16 cellular contexts compared by ENCODE assay signal in the genomic region with DNA sequence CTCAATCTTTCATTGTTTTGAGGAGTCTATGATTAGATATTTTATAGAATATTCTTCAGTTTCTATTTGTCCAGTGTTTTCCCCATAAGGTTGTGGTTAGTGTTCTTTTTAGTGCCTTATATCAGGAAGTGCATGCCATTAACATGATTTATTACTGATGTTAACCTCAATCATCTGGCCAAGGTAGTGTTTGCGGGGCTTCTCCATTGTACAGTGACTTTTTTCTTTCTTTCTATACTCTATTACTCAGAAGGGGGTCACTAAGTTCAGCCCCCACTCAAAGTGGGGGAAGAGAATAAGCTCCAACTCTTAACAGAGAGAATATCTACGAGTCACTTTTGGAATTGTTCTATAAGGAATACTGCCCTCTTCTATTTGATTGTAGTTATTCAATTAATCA.
DNase-seq lines count a peak whose midpoint lies in the region; ATAC-seq and TF ChIP-seq lines count a peak whose summit lies in the region.
"Had no signal": no experiment of that assay in that cellular context is flagged by ENCODE, and none has a peak within 500 bp of the region (broad histone marks: within the 10 kb centered on the region; RNA-seq: fewer than 3 reads in every experiment).

No MANE protein-coding gene starts in this region.

- H3K18ac ChIP-seq in IMR-90 (ENCODE audit: low read depth, low read length) (no peak overlapping the region), H9 (ENCODE audit: insufficient read length, low read depth, low read length) (no peak overlapping the region)

- H2AK5ac ChIP-seq in IMR-90 (ENCODE audit: low read depth, low read length) (no peak overlapping the region), H9 (ENCODE audit: insufficient read length, low read length) (no peak overlapping the region)

- H3K27me3 ChIP-seq in BJ (ENCODE audit: control insufficient read depth, insufficient read depth, low read length) (no peaks in the 10 kb centered on the region), IMR-90 (ENCODE audit: control insufficient read depth, insufficient read depth, low read length) (no peaks in the 10 kb centered on the region), upper lobe of left lung (no peaks in the 10 kb centered on the region), uterus (no peaks in the 10 kb centered on the region), H9 (ENCODE audit: insufficient read depth, low read length) (no peaks in the 10 kb centered on the region)
- H3K27me3 ChIP-seq: esophagus squamous epithelium, vagina had no signal

- no peak overlapping the region for H3K56ac ChIP-seq in IMR-90 (ENCODE audit: extremely low read depth, insufficient read depth, low read length)
- H3K56ac ChIP-seq in H9 (ENCODE audit: insufficient read length, low read depth, low read length), result no peak overlapping the region

- H3K4ac ChIP-seq in IMR-90 (ENCODE audit: low read depth, low read length), result no peak overlapping the region
- no peak overlapping the region for H3K4ac ChIP-seq in H9 (ENCODE audit: low read depth, low read length)

- H3K79me1 ChIP-seq in IMR-90 (ENCODE audit: low read depth in 1 of 2, low read length in 2 of 2) (no peaks in the 10 kb centered on the region), H9 (ENCODE audit: insufficient read depth, low read depth, low read length, poor library complexity, severe bottlenecking) (no peaks in the 10 kb centered on the region)

- H3K4me3 ChIP-seq in BJ (ENCODE audit: low read depth, low read length) (no peak overlapping the region), IMR-90 (ENCODE audit: insufficient read depth, low read depth, low read length) (no peak overlapping the region), astrocyte of the cerebellum (ENCODE audit: low read depth, low read length) (no peak overlapping the region), upper lobe of left lung (no peak overlapping the region), uterus (no peak overlapping the region)
- H3K4me3 ChIP-seq: esophagus squamous epithelium, skin epidermis, vagina had no signal

- no peak overlapping the region for H4K5ac ChIP-seq in IMR-90 (ENCODE audit: low read depth, low read length)
- H4K5ac ChIP-seq in H9 (ENCODE audit: insufficient read length, low read depth, low read length), result no peak overlapping the region

- H4K8ac ChIP-seq in IMR-90 (ENCODE audit: low read depth in 2 of 2, low read length in 2 of 2) (no peak overlapping the region), H9 (replicated peaks; ENCODE audit: insufficient read length, low read depth, low read length) (no peak overlapping the region)

- peaks cover 16 to 20% of the 10 kb centered on the region in 2 experiments for H3K4me1 Mint-ChIP-seq in H9
- H3K4me1 Mint-ChIP-seq: activated CD4-positive, alpha-beta T cell treated with anti-CD3 and anti-CD28 coated beads, Interleukin-2, amount 10 ng/mL, durations not matched to agents 7 days and 5 days; stimulated activated naive CD8-positive, alpha-beta T cell treated with anti-CD3 and anti-CD28 coated beads, Interleukin-15, amount 100 ng/mL, for 72 hours had no signal

- peaks cover 4% of the 10 kb centered on the region for H3K4me1 ChIP-seq in IMR-90 (ENCODE audit: control insufficient read depth, insufficient read depth, low read length)
- no peaks in the 10 kb centered on the region for H3K4me1 ChIP-seq in upper lobe of left lung
- H3K4me1 ChIP-seq in uterus, result no peaks in the 10 kb centered on the region
- H3K4me1 ChIP-seq in H9 (ENCODE audit: insufficient read depth, low read length), result no peaks in the 10 kb centered on the region
- H3K4me1 ChIP-seq: esophagus squamous epithelium, vagina had no signal

- dilution Hi-C loops in IMR-90 (cut with HindIII; ENCODE audit: low sequenced_read_pairs, unreplicated experiment), result no loop called here

- TF ChIP-seq POLR2A in IMR-90 (IDR thresholded peaks at IDR 0.05; ENCODE audit: low read depth, low read length), result no peak
- TF ChIP-seq POLR2A in upper lobe of left lung (IDR thresholded peaks at IDR 0.05), result no peak
- TF ChIP-seq POLR2A in uterus (IDR thresholded peaks at IDR 0.05), result no peak

- no peaks in the 10 kb centered on the region for H3K27me3 Mint-ChIP-seq in H9 (ENCODE audit: low read depth)
- H3K27me3 Mint-ChIP-seq: activated CD4-positive, alpha-beta T cell treated with anti-CD3 and anti-CD28 coated beads, Interleukin-2, amount 10 ng/mL, durations not matched to agents 7 days and 5 days; stimulated activated naive CD8-positive, alpha-beta T cell treated with anti-CD3 and anti-CD28 coated beads, Interleukin-15, amount 100 ng/mL, for 72 hours had no signal

- DNase-seq in BJ (ENCODE audit: low read depth) (peak; percentile 19), IMR-90 (peak; percentile 65), astrocyte of the cerebellum (ENCODE audit: low read depth) (peak; percentile 69), glomerular visceral epithelial cell (ENCODE audit: extremely low spot score) (peak; percentile 65), upper lobe of left lung (no peak), uterus (no peak), H9 (no peak)
- DNase-seq: activated CD4-positive, alpha-beta T cell treated with anti-CD3 and anti-CD28 coated beads, Interleukin-2, amount 10 ng/mL, durations not matched to agents 7 days and 5 days; activated T-cell treated with anti-CD3 and anti-CD28 coated beads, Interleukin-2, amount 50 U/mL, for 48 hours; esophagus squamous epithelium; H7; SIG-M5; stimulated activated naive CD8-positive, alpha-beta T cell treated with anti-CD3 and anti-CD28 coated beads, Interleukin-15, amount 100 ng/mL, for 72 hours had no signal

- H3K23me2 ChIP-seq in H9 (ENCODE audit: insufficient read length, low read depth, low read length, poor library complexity, severe bottlenecking), result no peaks in the 10 kb centered on the region

- no peak for ATAC-seq in IMR-90 (ENCODE audit: low read depth)
- ATAC-seq in upper lobe of left lung (ENCODE audit: low FRiP score in 2 of 2), result no peak
- ATAC-seq in GM19023 (IDR thresholded peaks at IDR 0.05; ENCODE audit: unreplicated experiment), result no peak
- ATAC-seq: stimulated activated naive CD8-positive, alpha-beta T cell treated with anti-CD3 and anti-CD28 coated beads, Interleukin-15, amount 100 ng/mL, for 72 hours had no signal

- H2BK15ac ChIP-seq in IMR-90 (ENCODE audit: low read depth, low read length) (no peak overlapping the region), H9 (ENCODE audit: low read depth, low read length) (no peak overlapping the region)

- H3K36me3 Mint-ChIP-seq in H9 (ENCODE audit: insufficient read depth in 1 of 3, low read depth in 3 of 3), result peaks cover 0 to 4% (median 0%) of the 10 kb centered on the region in 3 experiments; a peak in 2 of 7 replicates

- H3K9me1 ChIP-seq in IMR-90 (ENCODE audit: insufficient read depth, low read length), result no peaks in the 10 kb centered on the region

- no TSS peak for BruUV-seq in IMR-90 (replicated peaks; lab: Mats Ljungman, UMichigan)

- H3K27ac ChIP-seq in IMR-90 (ENCODE audit: insufficient read depth, low read length) (no peak overlapping the region), upper lobe of left lung (no peak overlapping the region), uterus (no peak overlapping the region), H9 (ENCODE audit: insufficient read length, low read depth, low read length) (no peak overlapping the region)
- H3K27ac ChIP-seq: esophagus squamous epithelium, skin epidermis, vagina had no signal

- peaks cover 0 to 3% of the 10 kb centered on the region in 2 experiments; a peak in 2 of 5 replicates for H3K9me3 Mint-ChIP-seq in H9
- H3K9me3 Mint-ChIP-seq: activated CD4-positive, alpha-beta T cell treated with anti-CD3 and anti-CD28 coated beads, Interleukin-2, amount 10 ng/mL, durations not matched to agents 7 days and 5 days; stimulated activated naive CD8-positive, alpha-beta T cell treated with anti-CD3 and anti-CD28 coated beads, Interleukin-15, amount 100 ng/mL, for 72 hours had no signal

- TF ChIP-seq CTCF in BJ (IDR thresholded peaks at IDR 0.05; ENCODE audit: insufficient read depth, low read depth, low read length) (no peak), IMR-90 (conservative IDR thresholded peaks at IDR 0.05; ENCODE audit: low read depth, low read length) (no peak), astrocyte of the cerebellum (IDR thresholded peaks at IDR 0.05; ENCODE audit: low read depth, low read length, missing control alignments) (no peak), upper lobe of left lung (IDR thresholded peaks at IDR 0.05) (no peak), uterus (IDR thresholded peaks at IDR 0.05) (no peak), H9 (conservative IDR thresholded peaks at IDR 0.05) (no peak)

- H3K79me2 ChIP-seq in H9 (ENCODE audit: insufficient read depth, low read length), result no peaks in the 10 kb centered on the region

- H3K36me3 ChIP-seq in BJ (ENCODE audit: control insufficient read depth, insufficient read depth, low read length) (no peaks in the 10 kb centered on the region), IMR-90 (ENCODE audit: control insufficient read depth, insufficient read depth, low read length) (no peaks in the 10 kb centered on the region), upper lobe of left lung (no peaks in the 10 kb centered on the region), uterus (no peaks in the 10 kb centered on the region)
- H3K36me3 ChIP-seq: esophagus squamous epithelium, vagina had no signal

- intact Hi-C loops in IMR-90 (cut with micrococcal nuclease), result no loop called here
- intact Hi-C loops in uterus (cut with DNase I; ENCODE audit: low total_unique reads), result no loop called here

- no peak overlapping the region for H3T11ph ChIP-seq in H9 (ENCODE audit: low read length)

- no peak for TF ChIP-seq RAD21 in IMR-90 (IDR thresholded peaks at IDR 0.05; ENCODE audit: low read length)

- H2AK9ac ChIP-seq in IMR-90 (replicated peaks; ENCODE audit: low read depth, low read length, poor library complexity), result no peak overlapping the region

- H2AFZ ChIP-seq in IMR-90 (replicated peaks; ENCODE audit: low read length, poor library complexity) (no peak overlapping the region), H9 (ENCODE audit: low read length) (no peak overlapping the region)

- no peak overlapping the region for H2BK5ac ChIP-seq in IMR-90 (ENCODE audit: low read depth, low read length, poor library complexity, severe bottlenecking)
- H2BK5ac ChIP-seq in H9 (ENCODE audit: insufficient read length, low read length), result no peak overlapping the region

- POLR2A ChIA-PET in BJ (lab: Charles Lee), result no interaction called here
- POLR2A ChIA-PET in IMR-90 (lab: Charles Lee; ENCODE audit: unreplicated experiment), result no interaction called here

- no CpG with 5 or more reads among the region's 2 CpGs for WGBS in IMR-90 (ENCODE audit: extremely low coverage in 2 of 2, insufficient read length in 1 of 2), 2 experiments
- WGBS in upper lobe of left lung, 2 donors, result 54 to 56% methylated on average over 2 of the region's 2 CpGs
- WGBS in H9 (ENCODE audit: extremely low coverage, insufficient read length, low lambda C conversion rate), result no CpG with 5 or more reads among the region's 2 CpGs

- CTCF ChIA-PET in BJ (lab: Yijun Ruan, JAX) (no interaction called here), IMR-90 (lab: Yijun Ruan, JAX) (interaction anchor here (0.5 kb wide), 1 partner anchor 9 kb away, joined by 3 read pairs; no protein-coding TSS in a partner anchor)

- H4K20me1 ChIP-seq in IMR-90 (ENCODE audit: insufficient read depth, low read length) (no peaks in the 10 kb centered on the region), H9 (ENCODE audit: control insufficient read depth, insufficient read depth, insufficient read length) (no peaks in the 10 kb centered on the region)

- H3K23ac ChIP-seq in IMR-90 (ENCODE audit: low read depth, low read length) (no peak overlapping the region), H9 (ENCODE audit: insufficient read length, low read depth, low read length) (no peak overlapping the region)

- H4K91ac ChIP-seq in IMR-90 (ENCODE audit: insufficient read depth, low read depth, low read length) (no peak overlapping the region), H9 (ENCODE audit: insufficient read length, low read depth, low read length) (no peak overlapping the region)

- H3K9me3 ChIP-seq in IMR-90 (ENCODE audit: control insufficient read depth, insufficient read depth, low read length) (no peaks in the 10 kb centered on the region), upper lobe of left lung (no peaks in the 10 kb centered on the region), uterus (no peaks in the 10 kb centered on the region), H9 (ENCODE audit: control insufficient read depth, low read depth, low read length) (no peaks in the 10 kb centered on the region)
- H3K9me3 ChIP-seq: esophagus squamous epithelium, vagina had no signal

- H3K4me3 Mint-ChIP-seq in H9, result no peak overlapping the region
- H3K4me3 Mint-ChIP-seq: activated CD4-positive, alpha-beta T cell treated with anti-CD3 and anti-CD28 coated beads, Interleukin-2, amount 10 ng/mL, durations not matched to agents 7 days and 5 days; stimulated activated naive CD8-positive, alpha-beta T cell treated with anti-CD3 and anti-CD28 coated beads, Interleukin-15, amount 100 ng/mL, for 72 hours had no signal

- H2BK20ac ChIP-seq in IMR-90 (ENCODE audit: low read depth, low read length), result no peak overlapping the region
- no peak overlapping the region for H2BK20ac ChIP-seq in H9 (ENCODE audit: low read depth, low read length, poor library complexity, severe bottlenecking)

- H3K9ac ChIP-seq in IMR-90 (ENCODE audit: low read depth, low read length) (no peak overlapping the region), H9 (ENCODE audit: extremely low read depth, insufficient read length, low read length) (no peak overlapping the region)

- H2BK120ac ChIP-seq in IMR-90 (ENCODE audit: low read depth, low read length) (no peak overlapping the region), H9 (ENCODE audit: low read depth, low read length, poor library complexity, severe bottlenecking) (no peak overlapping the region)

- no peak overlapping the region for H3K4me2 ChIP-seq in IMR-90 (ENCODE audit: low read depth, low read length)
- no peak overlapping the region for H3K4me2 ChIP-seq in H9 (ENCODE audit: insufficient read depth, insufficient read length, low read length)

- H3K27ac Mint-ChIP-seq in H9, result no peak overlapping the region
- H3K27ac Mint-ChIP-seq: activated CD4-positive, alpha-beta T cell treated with anti-CD3 and anti-CD28 coated beads, Interleukin-2, amount 10 ng/mL, durations not matched to agents 7 days and 5 days; stimulated activated naive CD8-positive, alpha-beta T cell treated with anti-CD3 and anti-CD28 coated beads, Interleukin-15, amount 100 ng/mL, for 72 hours had no signal

- H2BK12ac ChIP-seq in H9 (ENCODE audit: insufficient read length, low read depth, low read length), result no peak overlapping the region

- TF ChIP-seq EP300 in upper lobe of left lung (IDR thresholded peaks at IDR 0.05), result no peak

- in situ Hi-C loops in IMR-90 (cut with MboI; ENCODE audit: low sequenced_read_pairs), result no loop called here
- in situ Hi-C loops in astrocyte of the cerebellum (cut with HindIII; ENCODE audit: low sequenced_read_pairs), result loop anchor here (5.0 kb wide), 1 partner anchor 57 kb away; no protein-coding TSS in a partner anchor

- H3K14ac ChIP-seq in IMR-90 (replicated peaks; ENCODE audit: low read depth, low read length) (no peak overlapping the region), H9 (ENCODE audit: insufficient read depth, low read length) (no peak overlapping the region)

Comparison
In these comparisons a context has a peak if more than half of its experiments do, and no peak if none do; other contexts are left out.
1. DNase-seq: peak in BJ (single experiment), IMR-90 (single experiment), astrocyte of the cerebellum (single experiment) and glomerular visceral epithelial cell (single experiment); none in upper lobe of left lung (0 of 2), uterus (0 of 2) and H9 (single experiment).